In genomic region chr6:105432797-105433196, GRCh38 we compare ENCODE assay signal across 12 cellular contexts. TPM values are rescaled to one million over a fixed set of nuclear protein-coding genes. Genes with fewer than 3 reads are reported as not detected.
DNase-seq lines count a peak whose midpoint lies in the region; ATAC-seq and TF ChIP-seq lines count a peak whose summit lies in the region.
"Had no signal": no experiment of that assay in that cellular context is flagged by ENCODE, and none has a peak within 500 bp of the region (broad histone marks: within the 10 kb centered on the region; RNA-seq: fewer than 3 reads in every experiment).

No MANE protein-coding gene starts in this region.

- H3K27ac ChIP-seq in CD4-positive, alpha-beta T cell (ENCODE audit: low read depth, low read length): no peak overlapping the region
- H3K27ac ChIP-seq: C4-2B, neural progenitor cell had no signal

- DNase-seq in A172 (ENCODE audit: low spot score) (peak; percentile 92), HCEC 1CT (peak; percentile 96), T1000 (lab: John Stamatoyannopoulos, UW) (peak; percentile 34), fibroblast of villous mesenchyme (ENCODE audit: low read depth) (peak; percentile 78), NCI-H1417 (lab: John Stamatoyannopoulos, UW) (no peak), erythroblast (lab: John Stamatoyannopoulos, UW) (no peak)
- no peak for DNase-seq in CD4-positive, alpha-beta T cell
- DNase-seq: caudate nucleus, GOT3 had no signal

- H3K9me3 Mint-ChIP-seq in CD4-positive, alpha-beta T cell: no peaks in the 10 kb centered on the region
- H3K9me3 Mint-ChIP-seq: neural progenitor cell had no signal

- CTCF ChIA-PET in CD4-positive, alpha-beta T cell (lab: Charles Lee): interaction anchor here (0.9 to 1.0 kb wide), 2 partner anchors 10 to 30 kb away, joined by 3 read pairs; partner anchors contain the start of gene PREP

- H3K9me3 ChIP-seq in CD4-positive, alpha-beta T cell (ENCODE audit: control insufficient read depth, low read length): no peaks in the 10 kb centered on the region

- H3K4me3 Mint-ChIP-seq in CD4-positive, alpha-beta T cell: no peak overlapping the region
- H3K4me3 Mint-ChIP-seq: neural progenitor cell had no signal

- H3K27me3 Mint-ChIP-seq in CD4-positive, alpha-beta T cell: peaks cover 10% of the 10 kb centered on the region

- H3K4me3 ChIP-seq in fibroblast of villous mesenchyme (ENCODE audit: low read depth, low read length): no peak overlapping the region
- H3K4me3 ChIP-seq: neural progenitor cell had no signal

- H3K27me3 ChIP-seq in CD4-positive, alpha-beta T cell (ENCODE audit: control insufficient read depth, insufficient read depth, low read length): peaks cover 9% of the 10 kb centered on the region
- H3K27me3 ChIP-seq: neural progenitor cell had no signal

- POLR2A ChIA-PET in CD4-positive, alpha-beta T cell (lab: Charles Lee): no interaction called here

- no peak overlapping the region for H3K27ac Mint-ChIP-seq in CD4-positive, alpha-beta T cell
- H3K27ac Mint-ChIP-seq: neural progenitor cell had no signal

- TF ChIP-seq POLR2A in erythroblast (IDR thresholded peaks at IDR 0.05; ENCODE audit: low read length): no peak

- no peak for ATAC-seq in CD4-positive, alpha-beta T cell (ENCODE audit: poor library complexity)
- no peak for ATAC-seq in GM18861 (IDR thresholded peaks at IDR 0.05; ENCODE audit: unreplicated experiment)

- no peak for TF ChIP-seq CTCF in fibroblast of villous mesenchyme (IDR thresholded peaks at IDR 0.05; ENCODE audit: insufficient read depth, low read depth, low read length)
- no peak for TF ChIP-seq CTCF in CD4-positive, alpha-beta T cell (IDR thresholded peaks at IDR 0.05)

- H3K4me1 Mint-ChIP-seq in CD4-positive, alpha-beta T cell (ENCODE audit: low read depth): no peaks in the 10 kb centered on the region

- intact Hi-C loops in CD4-positive, alpha-beta T cell (cut with DNase I, micrococcal nuclease): loop anchor here in 1 of 2 experiments (5.0 kb wide), 1 partner anchor 870 kb away; no protein-coding TSS in a partner anchor

- H3K36me3 Mint-ChIP-seq in CD4-positive, alpha-beta T cell (ENCODE audit: low read depth): no peaks in the 10 kb centered on the region
- H3K36me3 Mint-ChIP-seq: neural progenitor cell had no signal

RNA-seq across cellular contexts. Expression of gene PREP, which starts 29.9 kb away (rescaled TPM):
- total RNA-seq in A172 (2014; rRNA removed; shearing (Covaris generic)): 9.0 and 12.6 TPM in 2 replicates
- total RNA-seq in fibroblast of villous mesenchyme: 14.2 and 19.0 TPM in 2 replicates
- total RNA-seq in CD4-positive, alpha-beta T cell: 10 to 100 TPM; 14.9 to 15.6 TPM

Comparison
In these comparisons a context has a peak if more than half of its experiments do, and no peak if none do; other contexts are left out.
1. DNase-seq: peak in A172 (single experiment), HCEC 1CT (single experiment), T1000 (single experiment) and fibroblast of villous mesenchyme (single experiment); none in CD4-positive, alpha-beta T cell (0 of 10), NCI-H1417 (0 of 3) and erythroblast (0 of 2).